In the genomic region with DNA sequence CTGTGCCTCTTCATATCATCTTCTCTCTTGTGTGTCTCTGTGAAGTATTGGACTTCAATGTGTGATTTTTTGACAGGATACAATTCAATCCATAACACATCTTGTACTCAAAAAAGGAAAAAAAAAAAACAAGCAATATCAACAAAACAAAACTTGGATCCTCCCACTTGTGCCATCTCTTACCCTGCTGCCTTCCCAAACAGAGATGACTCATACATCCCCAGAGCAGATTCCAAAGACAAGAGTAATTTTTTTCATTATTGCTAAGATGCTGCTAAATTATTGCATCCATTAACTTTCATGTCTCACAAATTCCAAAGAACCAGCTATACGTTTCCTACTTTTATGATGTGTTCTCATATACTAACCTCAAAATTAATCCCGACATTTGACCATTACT, we compare ENCODE assay signal across 24 cellular contexts.
DNase-seq lines count a peak whose midpoint lies in the region; FAIRE-seq and TF ChIP-seq lines count a peak whose summit lies in the region.
"Had no signal": no experiment of that assay in that cellular context is flagged by ENCODE, and none has a peak within 500 bp of the region (broad histone marks: within the 10 kb centered on the region; RNA-seq: fewer than 3 reads in every experiment).

No MANE protein-coding gene starts in this region.

- H3K36me3 ChIP-seq in bronchial epithelial cell (ENCODE audit: control insufficient read depth, insufficient read depth, low read length) = no peaks in the 10 kb centered on the region
- H3K36me3 ChIP-seq in CD4-positive, alpha-beta memory T cell (ENCODE audit: insufficient read depth, low read length) = no peaks in the 10 kb centered on the region
- H3K36me3 ChIP-seq: pancreas, sigmoid colon had no signal

- intact Hi-C loops in CD4-positive, alpha-beta memory T cell (cut with micrococcal nuclease) = no loop called here

- DNase-seq in EH (ENCODE audit: low read depth) (peak; percentile 30), HT1080 (ENCODE audit: low read depth) (peak; percentile 49), bronchial epithelial cell (ENCODE audit: low read depth) (peak; percentile 27), renal cortical epithelial cell (ENCODE audit: low read depth) (peak; percentile 11), islet precursor cell (no peak), GM19238 (ENCODE audit: insufficient read length, low spot score) (no peak)
- no peak for DNase-seq in CD4-positive, alpha-beta memory T cell
- DNase-seq: activated CD8-positive, alpha-beta memory T cell treated with anti-CD3 and anti-CD28 coated beads for 24 hours; activated naive CD4-positive, alpha-beta T cell treated with Interleukin-2 at 50 U/mL for 16 hours; activated T-cell treated with anti-CD3 and anti-CD28 coated beads, Interleukin-2, amount 50 U/mL, for 4 hours; CD8-positive, alpha-beta T cell; central memory CD4-positive, alpha-beta T cell; dermis blood vessel endothelial cell; DMS79; immature natural killer cell; left ventricle myocardium superior; NCI-H1436 treated with DMSO at 0.1 percent for 48 hours; NCI-H2171; pancreas; sigmoid colon; T-helper 9 cell had no signal

- no peak for FAIRE-seq in bronchial epithelial cell (lab: Jason Lieb, UNC)
- FAIRE-seq: H54, pancreas had no signal

- POLR2A ChIA-PET in CD4-positive, alpha-beta memory T cell (lab: Charles Lee; ENCODE audit: partially characterized antibody) = no interaction called here

- no peak overlapping the region for H3K27ac ChIP-seq in CD4-positive, alpha-beta memory T cell (ENCODE audit: low read depth, low read length)
- H3K27ac ChIP-seq: pancreas, sigmoid colon had no signal

- H3K27ac Mint-ChIP-seq in CD4-positive, alpha-beta memory T cell = no peak overlapping the region
- H3K27ac Mint-ChIP-seq: CD8-positive, alpha-beta T cell; immature natural killer cell; mesothelial cell of epicardium; natural killer cell treated with Interleukin-12 subunit alpha and Interleukin-12 subunit beta and Interleukin-15 and Interleukin-18, amount 100 ng/mL, for 72 hours had no signal

- TF ChIP-seq CTCF in bronchial epithelial cell (IDR thresholded peaks at IDR 0.05; ENCODE audit: insufficient read depth, low read length, severe bottlenecking) = no peak

- CTCF ChIA-PET in CD4-positive, alpha-beta memory T cell (lab: Charles Lee; ENCODE audit: partially characterized antibody) = no interaction called here

- H3K9me3 ChIP-seq in CD4-positive, alpha-beta memory T cell (ENCODE audit: control insufficient read depth in 1 of 2, low read length in 2 of 2) = no peaks in the 10 kb centered on the region
- H3K9me3 ChIP-seq: pancreas had no signal

- H3K4me1 Mint-ChIP-seq in CD4-positive, alpha-beta memory T cell = no peaks in the 10 kb centered on the region
- H3K4me1 Mint-ChIP-seq: immature natural killer cell, mesothelial cell of epicardium had no signal

- H3K4me1 ChIP-seq in CD4-positive, alpha-beta memory T cell (ENCODE audit: insufficient read depth, low read length) = no peaks in the 10 kb centered on the region
- H3K4me1 ChIP-seq: pancreas, sigmoid colon had no signal

- H3K36me3 Mint-ChIP-seq in CD4-positive, alpha-beta memory T cell = no peaks in the 10 kb centered on the region
- H3K36me3 Mint-ChIP-seq: CD8-positive, alpha-beta T cell; mesothelial cell of epicardium had no signal

- no peak overlapping the region for H3K4me3 ChIP-seq in bronchial epithelial cell (ENCODE audit: low read depth, low read length)
- H3K4me3 ChIP-seq in CD4-positive, alpha-beta memory T cell (ENCODE audit: low read length in 2 of 2) = no peak overlapping the region
- H3K4me3 ChIP-seq: pancreas, sigmoid colon had no signal

- H3K27me3 ChIP-seq in bronchial epithelial cell (ENCODE audit: control insufficient read depth, insufficient read depth, low read length) = no peaks in the 10 kb centered on the region
- no peaks in the 10 kb centered on the region for H3K27me3 ChIP-seq in CD4-positive, alpha-beta memory T cell (ENCODE audit: insufficient read depth, low read length)
- H3K27me3 ChIP-seq: pancreas, sigmoid colon had no signal

- H3K4me3 Mint-ChIP-seq in CD4-positive, alpha-beta memory T cell = no peak overlapping the region
- H3K4me3 Mint-ChIP-seq: activated T-cell treated with anti-CD3 and anti-CD28 coated beads, Interleukin-2, amount 50 U/mL, for 4 hours; CD8-positive, alpha-beta T cell; immature natural killer cell; mesothelial cell of epicardium; natural killer cell treated with Interleukin-12 subunit alpha and Interleukin-12 subunit beta and Interleukin-15 and Interleukin-18, amount 100 ng/mL, for 72 hours had no signal

- H3K9me3 Mint-ChIP-seq in CD4-positive, alpha-beta memory T cell = peaks cover 2 to 11% (median 6%) of the 10 kb centered on the region in 8 donors

- H3K27me3 Mint-ChIP-seq in CD4-positive, alpha-beta memory T cell = no peaks in the 10 kb centered on the region
- H3K27me3 Mint-ChIP-seq: natural killer cell treated with Interleukin-12 subunit alpha and Interleukin-12 subunit beta and Interleukin-15 and Interleukin-18, amount 100 ng/mL, for 72 hours had no signal

Comparison
In these comparisons a context has a peak if more than half of its experiments do, and no peak if none do; other contexts are left out.
1. DNase-seq: peak in EH (single experiment), HT1080 (single experiment), bronchial epithelial cell (single experiment) and renal cortical epithelial cell (single experiment); none in CD4-positive, alpha-beta memory T cell (0 of 5), islet precursor cell (single experiment) and GM19238 (single experiment).